In genomic region chr21:29416268-29416667, GRCh38 we compare ENCODE assay signal across 20 cellular contexts.
"Had no signal": no experiment of that assay in that cellular context is flagged by ENCODE, and none has a peak within 500 bp of the region (broad histone marks: within the 10 kb centered on the region; RNA-seq: fewer than 3 reads in every experiment).

No MANE protein-coding gene starts in this region.

- H3K27me3 Mint-ChIP-seq: stimulated activated memory B cell treated with anti-CD40 and anti-IgM and Interleukin-4, amounts not matched to agents 10 μg/mL and 1 μg/mL and 100 μg/mL, for 72 hours; stimulated activated naive CD8-positive, alpha-beta T cell treated with anti-CD3 and anti-CD28 coated beads, Interleukin-15, Interleukin-2, amounts not matched to agents 100 ng/mL and 50 ng/mL, for 24 hours had no signal

- DNase-seq: colonic mucosa; effector CD4-positive, alpha-beta T cell; endodermal cell; foreskin fibroblast; head of caudate nucleus; natural killer cell; posterior cingulate gyrus; spleen; stimulated activated CD4-positive, alpha-beta T cell treated with anti-CD3 and anti-CD28 coated beads, Interleukin-15, amount 100 ng/mL, for 24 hours; stimulated activated CD4-positive, alpha-beta T cell treated with anti-CD3 and anti-CD28 coated beads, Interleukin-1b, Interleukin-23, amount 100 ng/mL, for 48 hours; stimulated activated CD4-positive, alpha-beta T cell treated with anti-CD3 and anti-CD28 coated beads, Interleukin-4, amount 100 ng/mL, for 24 hours; tibial artery; upper lobe of left lung; uterus had no signal

- H3K4me3 Mint-ChIP-seq: endodermal cell; natural killer cell; neural crest cell; stimulated activated memory B cell treated with anti-CD40 and anti-IgM and Interleukin-4, amounts not matched to agents 10 μg/mL and 1 μg/mL and 100 μg/mL, for 72 hours; stimulated activated naive CD8-positive, alpha-beta T cell treated with anti-CD3 and anti-CD28 coated beads, Interleukin-15, Interleukin-2, amounts not matched to agents 100 ng/mL and 50 ng/mL, for 24 hours had no signal

- ATAC-seq: natural killer cell; sciatic nerve; stimulated activated memory B cell treated with anti-CD40 and anti-IgM and Interleukin-4, amounts not matched to agents 10 μg/mL and 1 μg/mL and 100 μg/mL, for 72 hours had no signal

- H3K36me3 Mint-ChIP-seq: natural killer cell had no signal

- H3K4me1 ChIP-seq: colonic mucosa, esophagus muscularis mucosa, tibial artery, upper lobe of left lung, uterus had no signal

- H2AFZ ChIP-seq: hepatocyte had no signal

- H3K4me1 Mint-ChIP-seq: endodermal cell, natural killer cell, neural crest cell had no signal

- H3K9me3 Mint-ChIP-seq: natural killer cell; stimulated activated memory B cell treated with anti-CD40 and anti-IgM and Interleukin-4, amounts not matched to agents 10 μg/mL and 1 μg/mL and 100 μg/mL, for 72 hours; stimulated activated naive CD8-positive, alpha-beta T cell treated with anti-CD3 and anti-CD28 coated beads, Interleukin-15, Interleukin-2, amounts not matched to agents 100 ng/mL and 50 ng/mL, for 24 hours had no signal

- H3K79me2 ChIP-seq: hepatocyte had no signal

- H3K9me3 ChIP-seq: colonic mucosa, esophagus muscularis mucosa, spleen, tibial artery, upper lobe of left lung, uterus had no signal

- H3K27ac Mint-ChIP-seq: endodermal cell; natural killer cell; stimulated activated memory B cell treated with anti-CD40 and anti-IgM and Interleukin-4, amounts not matched to agents 10 μg/mL and 1 μg/mL and 100 μg/mL, for 72 hours; stimulated activated naive CD8-positive, alpha-beta T cell treated with anti-CD3 and anti-CD28 coated beads, Interleukin-15, Interleukin-2, amounts not matched to agents 100 ng/mL and 50 ng/mL, for 24 hours had no signal

- H3K36me3 ChIP-seq: colonic mucosa, esophagus muscularis mucosa, tibial artery, upper lobe of left lung, uterus had no signal

- H3K27ac ChIP-seq: colonic mucosa, esophagus muscularis mucosa, hepatocyte, spleen, tibial artery, upper lobe of left lung, uterus had no signal

- H3K4me3 ChIP-seq: colonic mucosa, esophagus muscularis mucosa, hepatocyte, spleen, tibial artery, upper lobe of left lung, uterus had no signal

- H3K4me2 ChIP-seq: hepatocyte had no signal

- H3K27me3 ChIP-seq: colonic mucosa, esophagus muscularis mucosa, hepatocyte, spleen, tibial artery, upper lobe of left lung, uterus had no signal
